In the genomic region with DNA sequence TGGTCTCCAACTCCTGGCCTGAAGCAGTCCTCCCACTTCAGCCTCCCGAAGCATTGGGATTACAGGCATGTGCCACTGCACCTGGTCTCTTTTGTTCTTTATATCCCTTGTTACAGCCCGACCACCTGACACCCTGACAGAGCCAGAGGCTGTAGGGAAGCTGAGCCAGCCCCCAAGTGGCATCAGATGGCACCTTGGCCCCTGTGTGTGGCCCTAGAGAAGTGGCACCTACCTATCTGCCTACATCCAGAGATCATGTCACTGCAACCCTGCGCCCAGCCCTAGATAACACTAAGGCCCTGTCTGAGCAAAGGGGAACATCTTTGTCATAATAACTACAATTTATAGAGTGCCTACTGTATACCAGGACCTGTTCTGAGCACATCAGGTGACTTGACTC, we compare ENCODE assay signal across 17 cellular contexts.
DNase-seq lines count a peak whose midpoint lies in the region; ATAC-seq and TF ChIP-seq lines count a peak whose summit lies in the region.
"Had no signal": no experiment of that assay in that cellular context is flagged by ENCODE, and none has a peak within 500 bp of the region (broad histone marks: within the 10 kb centered on the region; RNA-seq: fewer than 3 reads in every experiment).

No MANE protein-coding gene starts in this region.

- no peak overlapping the region for H2BK120ac ChIP-seq in neuronal stem cell (ENCODE audit: low read depth, low read length)

- DNase-seq in stimulated activated naive CD8-positive, alpha-beta T cell treated with anti-CD3 and anti-CD28 coated beads, Interleukin-15, amount 100 ng/mL, for 72 hours = no peak
- no peak for DNase-seq in stimulated activated naive CD8-positive, alpha-beta T cell treated with anti-CD3 and anti-CD28 coated beads, Interleukin-15, Interleukin-2, amounts not matched to agents 100 U/mL and 50 U/mL, for 24 hours
- DNase-seq in endodermal cell = peak; percentile 39
- DNase-seq in neuronal stem cell (ENCODE audit: low spot score) = no peak
- DNase-seq in C1 segment of cervical spinal cord (lab: John Stamatoyannopoulos, UW) = no peak
- DNase-seq: 8988T; ACHN; BE2C; Caco-2; Calu3; CD4-positive, alpha-beta T cell; CD8-positive, alpha-beta T cell; DMS79 treated with DMSO at 0.1 percent for 48 hours; GF-D8 had no signal

- no peak overlapping the region for H3K4me3 ChIP-seq in endodermal cell (ENCODE audit: low read length)
- H3K4me3 ChIP-seq in neuronal stem cell (ENCODE audit: low read length in 2 of 2) = no peak overlapping the region
- H3K4me3 ChIP-seq: BLaER1 had no signal

- no peak overlapping the region for H3K27ac ChIP-seq in endodermal cell (ENCODE audit: low read depth, low read length)
- no peak overlapping the region for H3K27ac ChIP-seq in neuronal stem cell (replicated peaks; ENCODE audit: low read length)
- H3K27ac ChIP-seq: BLaER1, C4-2B had no signal

- H3K18ac ChIP-seq in neuronal stem cell (ENCODE audit: low read length) = no peak overlapping the region

- ATAC-seq in stimulated activated naive CD8-positive, alpha-beta T cell treated with anti-CD3 and anti-CD28 coated beads, Interleukin-15, amount 100 ng/mL, for 72 hours = peak; percentile 13
- ATAC-seq in stimulated activated naive CD8-positive, alpha-beta T cell treated with anti-CD3 and anti-CD28 coated beads, Interleukin-15, Interleukin-2, amounts not matched to agents 100 U/mL and 50 U/mL, for 24 hours = no peak
- ATAC-seq in GM21447 (IDR thresholded peaks at IDR 0.05; ENCODE audit: unreplicated experiment) = no peak
- ATAC-seq: CD8-positive, alpha-beta T cell had no signal

- WGBS in endodermal cell (ENCODE audit: insufficient coverage in 1 of 2, insufficient read length in 1 of 2), 2 experiments = 86 to 87% methylated on average over 1 to 3 of the region's 3 CpGs
- WGBS in neuronal stem cell (ENCODE audit: extremely low coverage in 2 of 2, insufficient read length in 2 of 2, insufficient replicate concordance in 1 of 2), 2 donors = no CpG with 5 or more reads among the region's 3 CpGs

- H3K27me3 Mint-ChIP-seq in stimulated activated naive CD8-positive, alpha-beta T cell treated with anti-CD3 and anti-CD28 coated beads, Interleukin-15, amount 100 ng/mL, for 72 hours = peaks cover 16% of the 10 kb centered on the region
- H3K27me3 Mint-ChIP-seq in endodermal cell (ENCODE audit: insufficient read depth) = no peaks in the 10 kb centered on the region

- H4K8ac ChIP-seq in neuronal stem cell (ENCODE audit: low read depth, low read length) = no peak overlapping the region

- no peak for TF ChIP-seq CTCF in endodermal cell (conservative IDR thresholded peaks at IDR 0.05)

- H2AK5ac ChIP-seq in neuronal stem cell (ENCODE audit: low read depth, low read length) = peak overlapping the region; percentile 52

- H3K4me2 ChIP-seq in neuronal stem cell (ENCODE audit: insufficient read depth, low read length, poor library complexity, severe bottlenecking) = no peak overlapping the region
- H3K4me2 ChIP-seq: BLaER1 had no signal

- H3K9ac ChIP-seq in endodermal cell (ENCODE audit: extremely low read depth, low read length, poor library complexity, severe bottlenecking) = no peak overlapping the region
- no peak overlapping the region for H3K9ac ChIP-seq in neuronal stem cell (ENCODE audit: low read depth, low read length, poor library complexity)
- H3K9ac ChIP-seq: BLaER1 had no signal

- no peak overlapping the region for H4K91ac ChIP-seq in neuronal stem cell (ENCODE audit: low read depth, low read length, poor library complexity)

- H3K27me3 ChIP-seq in endodermal cell (ENCODE audit: control insufficient read depth, insufficient read depth, low read length, poor library complexity, severe bottlenecking) (no peaks in the 10 kb centered on the region), neuronal stem cell (ENCODE audit: control insufficient read depth in 3 of 3, insufficient read depth in 3 of 3, low read depth in 1 of 3, low read length in 3 of 3) (no peaks in the 10 kb centered on the region)
- H3K27me3 ChIP-seq: BE2C, BLaER1 had no signal

- H3K9me3 ChIP-seq in endodermal cell (ENCODE audit: control insufficient read depth, low read length) = no peaks in the 10 kb centered on the region
- H3K9me3 ChIP-seq in neuronal stem cell (replicated peaks in 1 of 2; ENCODE audit: control insufficient read depth in 2 of 2, insufficient read depth in 1 of 2, low read depth in 1 of 2, low read length in 2 of 2) = peaks cover 0 to 2% of the 10 kb centered on the region in 2 donors
- H3K9me3 ChIP-seq: BE2C, BLaER1, Caco-2 had no signal

- H3K36me3 Mint-ChIP-seq in endodermal cell (ENCODE audit: low read depth) = no peaks in the 10 kb centered on the region
- H3K36me3 Mint-ChIP-seq: CD8-positive, alpha-beta T cell had no signal

- no peak overlapping the region for H2BK15ac ChIP-seq in neuronal stem cell (ENCODE audit: low read length)

- H3K4me1 ChIP-seq in endodermal cell (ENCODE audit: control insufficient read depth, insufficient read depth, low read length) = no peaks in the 10 kb centered on the region
- H3K4me1 ChIP-seq in neuronal stem cell (ENCODE audit: control insufficient read depth in 2 of 2, insufficient read depth in 1 of 2, low read depth in 1 of 2, low read length in 2 of 2) = peaks cover 0 to 10% of the 10 kb centered on the region in 2 donors
- H3K4me1 ChIP-seq: BE2C, BLaER1, Caco-2 had no signal

- no peaks in the 10 kb centered on the region for H3K36me3 ChIP-seq in endodermal cell (ENCODE audit: control insufficient read depth, insufficient read depth, low read length)
- no peaks in the 10 kb centered on the region for H3K36me3 ChIP-seq in neuronal stem cell (replicated peaks in 1 of 2; ENCODE audit: control insufficient read depth in 2 of 2, insufficient read depth in 2 of 2, low read length in 2 of 2)
- H3K36me3 ChIP-seq: BE2C, BLaER1 had no signal

- H3K14ac ChIP-seq in neuronal stem cell (ENCODE audit: low read length) = no peak overlapping the region

- no peak overlapping the region for H3K4me3 Mint-ChIP-seq in stimulated activated naive CD8-positive, alpha-beta T cell treated with anti-CD3 and anti-CD28 coated beads, Interleukin-15, amount 100 ng/mL, for 72 hours
- H3K4me3 Mint-ChIP-seq in endodermal cell = no peak overlapping the region
- H3K4me3 Mint-ChIP-seq: CD4-positive, alpha-beta T cell; CD8-positive, alpha-beta T cell had no signal

- no peak overlapping the region for H2AFZ ChIP-seq in neuronal stem cell (ENCODE audit: low read length)

- no peak overlapping the region for H2BK5ac ChIP-seq in neuronal stem cell (ENCODE audit: low read length)

- no peak overlapping the region for H3K23ac ChIP-seq in neuronal stem cell (ENCODE audit: low read depth, low read length, poor library complexity)

- H3K4me1 Mint-ChIP-seq in stimulated activated naive CD8-positive, alpha-beta T cell treated with anti-CD3 and anti-CD28 coated beads, Interleukin-15, amount 100 ng/mL, for 72 hours = no peaks in the 10 kb centered on the region
- no peaks in the 10 kb centered on the region for H3K4me1 Mint-ChIP-seq in endodermal cell

- no peaks in the 10 kb centered on the region for H3K9me3 Mint-ChIP-seq in stimulated activated naive CD8-positive, alpha-beta T cell treated with anti-CD3 and anti-CD28 coated beads, Interleukin-15, amount 100 ng/mL, for 72 hours
- H3K9me3 Mint-ChIP-seq in endodermal cell = peaks cover 14% of the 10 kb centered on the region
- H3K9me3 Mint-ChIP-seq: CD4-positive, alpha-beta T cell; CD8-positive, alpha-beta T cell had no signal

- no peak overlapping the region for H3K4ac ChIP-seq in neuronal stem cell (ENCODE audit: low read length)

- H2BK12ac ChIP-seq in neuronal stem cell (ENCODE audit: low read length) = no peak overlapping the region

- H3K27ac Mint-ChIP-seq in stimulated activated naive CD8-positive, alpha-beta T cell treated with anti-CD3 and anti-CD28 coated beads, Interleukin-15, amount 100 ng/mL, for 72 hours = no peak overlapping the region
- no peak overlapping the region for H3K27ac Mint-ChIP-seq in endodermal cell
- H3K27ac Mint-ChIP-seq: CD4-positive, alpha-beta T cell; CD8-positive, alpha-beta T cell had no signal

- H3K79me1 ChIP-seq in neuronal stem cell (ENCODE audit: low read depth, low read length) = peaks cover 3% of the 10 kb centered on the region
